In genomic region chr7:143416565-143417149, GRCh38 we compare ENCODE assay signal across 7 cellular contexts. TPM values are rescaled to one million over a fixed set of nuclear protein-coding genes. Genes with fewer than 3 reads are reported as not detected.
DNase-seq lines count a peak whose midpoint lies in the region; ATAC-seq, FAIRE-seq and TF ChIP-seq lines count a peak whose summit lies in the region.

No MANE protein-coding gene starts in this region.

- H3K4me2 ChIP-seq in DOHH2 (ENCODE audit: low read length), result no peak overlapping the region
- peak overlapping the region; percentile 85 for H3K4me2 ChIP-seq in keratinocyte (ENCODE audit: control insufficient read depth, extremely low read depth, insufficient read depth, low read depth, low read length)

- H3K79me2 ChIP-seq in DOHH2 (ENCODE audit: control insufficient read depth, low read length), result no peaks in the 10 kb centered on the region
- no peaks in the 10 kb centered on the region for H3K79me2 ChIP-seq in keratinocyte (ENCODE audit: control insufficient read depth, insufficient read depth, low read length)

- in situ Hi-C loops in astrocyte of the cerebellum (cut with HindIII; ENCODE audit: low sequenced_read_pairs), result no loop called here

- no peak for FAIRE-seq in keratinocyte (lab: Jason Lieb, UNC)

- peak overlapping the region; percentile 67 for H3K9ac ChIP-seq in keratinocyte (ENCODE audit: control insufficient read depth, extremely low read depth, insufficient read depth, low read length)

- ATAC-seq in GM21529 (IDR thresholded peaks at IDR 0.05; ENCODE audit: unreplicated experiment) (peak; percentile 77), upper lobe of right lung (peak; percentile 78), GM21360 (IDR thresholded peaks at IDR 0.05; ENCODE audit: unreplicated experiment) (no peak)

- peaks cover 33% of the 10 kb centered on the region for H3K27me3 ChIP-seq in DOHH2 (ENCODE audit: control insufficient read depth, low read length)
- H3K27me3 ChIP-seq in keratinocyte (ENCODE audit: control insufficient read depth, extremely low read depth, insufficient read depth, low read length), result no peaks in the 10 kb centered on the region
- H3K27me3 ChIP-seq in upper lobe of right lung, result no peaks in the 10 kb centered on the region

- H3K9me1 ChIP-seq in keratinocyte (ENCODE audit: control insufficient read depth, extremely low read depth, insufficient read depth, low read length), result no peaks in the 10 kb centered on the region

- no peaks in the 10 kb centered on the region for H3K9me2 ChIP-seq in DOHH2 (replicated peaks; ENCODE audit: control insufficient read depth, low read length)

- DNase-seq in NCI-H2107 treated with DMSO at 0.1 percent for 48 hours (lab: John Stamatoyannopoulos, UW; ENCODE audit: unreplicated experiment), result peak; percentile 52
- DNase-seq in astrocyte of the cerebellum (ENCODE audit: low read depth), result peak; percentile 33
- DNase-seq in keratinocyte (ENCODE audit: low read depth, low spot score), result no peak
- DNase-seq in upper lobe of right lung, result no peak

- no peaks in the 10 kb centered on the region for H3K36me3 ChIP-seq in DOHH2 (ENCODE audit: control insufficient read depth, low read length)
- H3K36me3 ChIP-seq in keratinocyte (ENCODE audit: control insufficient read depth in 2 of 2, extremely low read depth in 1 of 2, insufficient read depth in 2 of 2, low read length in 2 of 2), result no peaks in the 10 kb centered on the region
- H3K36me3 ChIP-seq in upper lobe of right lung, result no peaks in the 10 kb centered on the region

- dilution Hi-C loops in keratinocyte (cut with MboI; ENCODE audit: extremely low pct_ligation_motif_present, low sequenced_read_pairs), result no loop called here

- TF ChIP-seq CTCF in DOHH2 (IDR thresholded peaks at IDR 0.05; ENCODE audit: low read depth, low read length, poor library complexity, severe bottlenecking) (peak; percentile 84), astrocyte of the cerebellum (IDR thresholded peaks at IDR 0.05; ENCODE audit: low read depth, low read length, missing control alignments) (peak; percentile 68), keratinocyte (optimal IDR thresholded peaks at IDR 0.05 in 1 of 3, IDR thresholded peaks at IDR 0.05 in 1 of 3, conservative IDR thresholded peaks at IDR 0.05 in 1 of 3; ENCODE audit: extremely low read depth in 1 of 3, insufficient read depth in 2 of 3, low read length in 3 of 3) (peak in 2 of 3 experiments; percentile 47), upper lobe of right lung (IDR thresholded peaks at IDR 0.05) (peak; percentile 87)

- intact Hi-C loops in upper lobe of right lung (cut with DNase I), result no loop called here

- H3K4me1 ChIP-seq in DOHH2 (ENCODE audit: control insufficient read depth, low read length) (no peaks in the 10 kb centered on the region), keratinocyte (ENCODE audit: control insufficient read depth, extremely low read depth, insufficient read depth, low read length) (peaks cover 28% of the 10 kb centered on the region), upper lobe of right lung (no peaks in the 10 kb centered on the region)

- no peak overlapping the region for H3K4me3 ChIP-seq in DOHH2 (ENCODE audit: low read length)
- no peak overlapping the region for H3K4me3 ChIP-seq in astrocyte of the cerebellum (ENCODE audit: low read depth, low read length)
- H3K4me3 ChIP-seq in keratinocyte (ENCODE audit: control insufficient read depth in 2 of 3, extremely low read depth in 1 of 3, insufficient read depth in 2 of 3, low read depth in 1 of 3, low read length in 3 of 3), result peak overlapping the region in 2 of 3 experiments; percentile 51 to 60
- H3K4me3 ChIP-seq in upper lobe of right lung, result no peak overlapping the region

- no peaks in the 10 kb centered on the region for H3F3A ChIP-seq in DOHH2 (ENCODE audit: control insufficient read depth, insufficient read depth)

- no peaks in the 10 kb centered on the region for H4K20me1 ChIP-seq in DOHH2 (ENCODE audit: control insufficient read depth, insufficient read depth, low read depth, low read length)
- no peaks in the 10 kb centered on the region for H4K20me1 ChIP-seq in keratinocyte (ENCODE audit: control insufficient read depth, extremely low read depth, insufficient read depth, low read length)

- no peak overlapping the region for H3K27ac ChIP-seq in DOHH2 (ENCODE audit: low read depth, low read length)
- peak overlapping the region; percentile 76 for H3K27ac ChIP-seq in keratinocyte (ENCODE audit: control insufficient read depth, insufficient read depth, low read length)
- H3K27ac ChIP-seq in upper lobe of right lung, result peak overlapping the region; percentile 39

- H2AFZ ChIP-seq in keratinocyte (ENCODE audit: control insufficient read depth, low read length), result no peak overlapping the region

- H3K9me3 ChIP-seq in DOHH2 (ENCODE audit: control insufficient read depth, insufficient read depth, low read length) (0 out of 2 replicates have a peak, but pooled peaks cover 2% of the 10 kb centered on the region), keratinocyte (ENCODE audit: control insufficient read depth, low read depth, low read length) (no peaks in the 10 kb centered on the region), upper lobe of right lung (no peaks in the 10 kb centered on the region)

RNA-seq across cellular contexts. Expression of gene EPHA1, which starts 8.0 kb away (rescaled TPM):
- 24.6 to 37.1 TPM (median 31.9 TPM) in 3 replicates for polyA plus RNA-seq in keratinocyte
- 20.1 TPM for polyA plus RNA-seq in keratinocyte (2011; ENCODE audit: low read depth)
- polyA plus RNA-seq in keratinocyte (2011; cell fraction: cytosol; rRNA removed), result 9.5 and 11.8 TPM in 2 replicates
- 51.7 and 60.6 TPM in 2 replicates for polyA plus RNA-seq in keratinocyte (2011; cell fraction: nucleus; rRNA removed)
- polyA plus RNA-seq in keratinocyte (2012; ENCODE audit: low replicate concordance), result 23.0 and 34.4 TPM in 2 replicates
- polyA minus RNA-seq in keratinocyte, result 44.3 to 50.0 TPM (median 49.9 TPM) in 3 replicates
- 21.5 TPM for polyA minus RNA-seq in keratinocyte (2011; cell fraction: cytosol; rRNA and poly(A)+ RNA removed)
- polyA minus RNA-seq in keratinocyte (2011; cell fraction: nucleus; rRNA and poly(A)+ RNA removed), result 40.5 and 44.2 TPM in 2 replicates
- 13.9 TPM for total RNA-seq in upper lobe of right lung

RNA-seq across cellular contexts. Expression of gene TAS2R60, which starts 26.6 kb away (rescaled TPM):
- 0.08 to 0.20 TPM (median 0.17 TPM) in 3 replicates for polyA plus RNA-seq in keratinocyte
- not detected for polyA plus RNA-seq in keratinocyte (2011; ENCODE audit: low read depth)
- not detected in 2 replicates for polyA plus RNA-seq in keratinocyte (2011; cell fraction: cytosol; rRNA removed)
- 0.27 and 0.56 TPM in 2 replicates for polyA plus RNA-seq in keratinocyte (2011; cell fraction: nucleus; rRNA removed)
- 0.18 TPM in 1 of 2 replicates, not detected in the other for polyA plus RNA-seq in keratinocyte (2012; ENCODE audit: low replicate concordance)
- 0.63 to 2.3 TPM in 2 of 3 replicates, not detected in the other for polyA minus RNA-seq in keratinocyte
- polyA minus RNA-seq in keratinocyte (2011; cell fraction: cytosol; rRNA and poly(A)+ RNA removed), result not detected
- 1.4 and 3.3 TPM in 2 replicates for polyA minus RNA-seq in keratinocyte (2011; cell fraction: nucleus; rRNA and poly(A)+ RNA removed)
- total RNA-seq in upper lobe of right lung, result not detected

RNA-seq across cellular contexts. Expression of gene ZYX, which starts 35.5 kb away (rescaled TPM):
- polyA plus RNA-seq in keratinocyte, result 17.6 to 77.8 TPM (median 22.5 TPM) in 3 replicates
- polyA plus RNA-seq in keratinocyte (2011; ENCODE audit: low read depth), result 43.5 TPM
- 58.1 and 116 TPM in 2 replicates for polyA plus RNA-seq in keratinocyte (2011; cell fraction: cytosol; rRNA removed)
- polyA plus RNA-seq in keratinocyte (2011; cell fraction: nucleus; rRNA removed), result 102 and 140 TPM in 2 replicates
- polyA plus RNA-seq in keratinocyte (2012; ENCODE audit: low replicate concordance), result 129 and 217 TPM in 2 replicates
- 42.3 to 427 TPM (median 56.3 TPM) in 3 replicates for polyA minus RNA-seq in keratinocyte
- polyA minus RNA-seq in keratinocyte (2011; cell fraction: cytosol; rRNA and poly(A)+ RNA removed), result 202 TPM
- polyA minus RNA-seq in keratinocyte (2011; cell fraction: nucleus; rRNA and poly(A)+ RNA removed), result 53.6 and 67.5 TPM in 2 replicates
- total RNA-seq in upper lobe of right lung, result 263 TPM

RNA-seq across cellular contexts. Expression of gene FAM131B, which starts 54.1 kb away (rescaled TPM):
- 0.12 to 0.24 TPM (median 0.21 TPM) in 3 replicates for polyA plus RNA-seq in keratinocyte
- polyA plus RNA-seq in keratinocyte (2011; ENCODE audit: low read depth), result not detected
- 0.12 and 0.16 TPM in 2 replicates for polyA plus RNA-seq in keratinocyte (2011; cell fraction: cytosol; rRNA removed)
- polyA plus RNA-seq in keratinocyte (2011; cell fraction: nucleus; rRNA removed), result 0.23 and 0.28 TPM in 2 replicates
- 0.09 TPM in 1 of 2 replicates, not detected in the other for polyA plus RNA-seq in keratinocyte (2012; ENCODE audit: low replicate concordance)
- 0.20 to 0.43 TPM (median 0.38 TPM) in 3 replicates for polyA minus RNA-seq in keratinocyte
- polyA minus RNA-seq in keratinocyte (2011; cell fraction: cytosol; rRNA and poly(A)+ RNA removed), result not detected
- 0.21 and 0.23 TPM in 2 replicates for polyA minus RNA-seq in keratinocyte (2011; cell fraction: nucleus; rRNA and poly(A)+ RNA removed)
- total RNA-seq in upper lobe of right lung, result 0.90 TPM

Comparison
In these comparisons a context has a peak if more than half of its experiments do, and no peak if none do; other contexts are left out.
1. H3K4me3 ChIP-seq: peak in keratinocyte (2 of 3); none in DOHH2 (single experiment), astrocyte of the cerebellum (single experiment) and upper lobe of right lung (single experiment).
2. DNase-seq: peak in NCI-H2107 treated with DMSO at 0.1 percent for 48 hours (single experiment) and astrocyte of the cerebellum (single experiment); none in keratinocyte (single experiment) and upper lobe of right lung (single experiment).
3. Peak in every context shown above with its lines, with median percentiles within 50 percentile points of each other: CTCF ChIP-seq.